In the genomic region with DNA sequence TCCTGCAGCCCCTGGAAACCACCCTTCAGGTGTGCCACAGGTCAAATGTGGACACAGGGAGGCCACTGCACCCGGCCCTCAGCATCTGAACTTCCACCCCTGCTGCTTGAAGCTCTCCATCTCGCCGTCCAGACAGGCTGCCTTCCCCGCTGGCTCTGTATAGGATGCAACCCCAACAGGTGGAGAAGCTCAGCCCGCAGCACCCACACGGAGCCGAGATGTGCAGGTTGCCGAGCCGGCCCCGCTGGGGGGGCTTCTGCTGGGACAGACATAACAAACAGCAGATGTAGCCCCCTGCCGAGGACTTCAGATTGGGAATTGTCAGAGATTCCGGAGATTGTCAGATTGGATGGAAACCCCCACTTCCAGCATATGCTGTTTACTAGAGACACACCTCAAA, we compare ENCODE assay signal across 26 cellular contexts.
"Had no signal": no experiment of that assay in that cellular context is flagged by ENCODE, and none has a peak within 500 bp of the region (broad histone marks: within the 10 kb centered on the region; RNA-seq: fewer than 3 reads in every experiment).

No MANE protein-coding gene starts in this region.

- H3K9me3 Mint-ChIP-seq: activated CD4-positive, alpha-beta memory T cell treated with anti-CD3 and anti-CD28 coated beads, Interleukin-2, amount 10 ng/mL, durations not matched to agents 7 days and 5 days; activated naive CD4-positive, alpha-beta T cell treated with anti-CD3 and anti-CD28 coated beads for 36 hours; activated T-helper 17 cell treated with anti-CD3 and anti-CD28 coated beads, Interleukin-2, amount 50 U/mL, for 72 hours had no signal

- H3K27ac ChIP-seq: SJCRH30, VCaP had no signal

- H3K4me3 ChIP-seq: SJCRH30 had no signal

- ATAC-seq: activated T-helper 17 cell treated with anti-CD3 and anti-CD28 coated beads, Interleukin-2, amount 50 U/mL, for 72 hours; Panc1 had no signal

- H3K9me3 ChIP-seq: SJCRH30, SK-N-SH had no signal

- H3K27me3 Mint-ChIP-seq: activated CD4-positive, alpha-beta memory T cell treated with anti-CD3 and anti-CD28 coated beads, Interleukin-2, amount 10 ng/mL, durations not matched to agents 7 days and 5 days; activated naive CD8-positive, alpha-beta T cell; activated T-helper 17 cell treated with anti-CD3 and anti-CD28 coated beads, Interleukin-2, amount 50 U/mL, for 72 hours had no signal

- H3K4me1 ChIP-seq: SJCRH30 had no signal

- H3K9me2 ChIP-seq: SK-N-SH had no signal

- H3K4me3 Mint-ChIP-seq: activated CD4-positive, alpha-beta memory T cell treated with anti-CD3 and anti-CD28 coated beads, Interleukin-2, amount 10 ng/mL, durations not matched to agents 7 days and 5 days; activated naive CD4-positive, alpha-beta T cell treated with anti-CD3 and anti-CD28 coated beads for 36 hours; activated naive CD8-positive, alpha-beta T cell; activated T-helper 17 cell treated with anti-CD3 and anti-CD28 coated beads, Interleukin-2, amount 50 U/mL, for 72 hours had no signal

- H3K36me3 Mint-ChIP-seq: activated naive CD8-positive, alpha-beta T cell; brain had no signal

- H3K27ac Mint-ChIP-seq: activated CD4-positive, alpha-beta memory T cell treated with anti-CD3 and anti-CD28 coated beads, Interleukin-2, amount 10 ng/mL, durations not matched to agents 7 days and 5 days; activated naive CD4-positive, alpha-beta T cell treated with anti-CD3 and anti-CD28 coated beads for 36 hours; activated naive CD8-positive, alpha-beta T cell; activated T-helper 17 cell treated with anti-CD3 and anti-CD28 coated beads, Interleukin-2, amount 50 U/mL, for 72 hours had no signal

- H3K4me2 ChIP-seq: SK-N-SH had no signal

- H3K4me1 Mint-ChIP-seq: brain had no signal

- H3K36me3 ChIP-seq: SJCRH30 had no signal

- H3K27me3 ChIP-seq: SJCRH30 had no signal

- DNase-seq: activated CD4-positive, alpha-beta memory T cell treated with anti-CD3 and anti-CD28 coated beads, Interleukin-2, amount 10 ng/mL, durations not matched to agents 7 days and 5 days; activated CD4-positive, alpha-beta T cell treated with anti-CD3 and anti-CD28 coated beads, Interleukin-2, amount 50 U/mL, for 1 hour; activated CD4-positive, CD25-positive, alpha-beta regulatory T cell; activated gamma-delta T cell; activated naive CD4-positive, alpha-beta T cell treated with anti-CD3 and anti-CD28 coated beads for 36 hours; activated T-cell treated with anti-CD3 and anti-CD28 coated beads for 4 hours; activated T-cell treated with anti-CD3 and anti-CD28 coated beads, Interleukin-2, amount 50 U/mL, for 48 hours; amygdala; Kasumi-1; NCI-H1105 treated with DMSO at 0.1 percent for 48 hours; NCI-H1436 treated with DMSO at 0.1 percent for 48 hours; NCI-H2029 treated with DMSO at 0.1 percent for 48 hours; NCI-H446; NCI-H526; NK-92 treated with Interleukin-12 subunit alpha and Interleukin-12 subunit beta, amount 100 ng/mL, for 24 hours; OCI-M1; Right ventricle myocardium superior; RPMI8226; SJCRH30; SK-N-SH; T-helper 1 cell had no signal
